ENCODE assay signal across 13 cellular contexts in the genomic region with DNA sequence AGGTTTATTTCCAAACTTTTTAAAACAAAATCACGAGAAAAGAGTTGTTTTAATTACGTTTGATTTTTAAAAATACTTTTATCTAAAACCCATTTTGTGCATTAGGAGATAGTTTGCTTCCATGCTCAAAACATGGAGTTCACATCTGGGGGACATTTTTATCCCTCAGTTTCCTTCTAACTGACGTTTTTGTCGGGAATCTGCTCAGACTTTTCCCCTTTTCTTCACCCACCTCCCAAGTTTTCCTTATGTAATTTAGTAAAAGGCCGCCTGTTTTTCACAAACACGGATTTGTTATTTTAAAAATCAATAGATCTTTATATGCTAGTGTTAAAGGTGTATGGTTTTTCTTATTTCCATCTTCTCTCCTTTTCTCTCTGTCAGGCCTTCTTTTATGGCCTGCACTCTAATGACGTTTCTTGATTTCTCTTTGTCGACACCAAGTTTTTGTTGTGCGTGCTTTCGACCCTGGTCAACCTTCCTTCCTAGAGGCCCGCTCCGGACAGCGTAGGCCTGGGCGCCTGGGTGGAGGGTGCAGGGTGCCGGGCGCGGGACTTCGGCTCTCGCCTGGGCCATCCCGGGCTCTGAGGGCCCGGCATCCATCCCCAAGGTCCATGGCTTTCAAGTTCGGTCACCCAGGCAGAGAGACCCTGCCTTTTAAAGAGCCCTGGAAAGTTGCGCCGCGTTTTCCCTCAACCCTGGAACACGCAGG. TPM values are rescaled to one million over a fixed set of nuclear protein-coding genes. Genes with fewer than 3 reads are reported as not detected.
DNase-seq lines count a peak whose midpoint lies in the region; ATAC-seq, FAIRE-seq and TF ChIP-seq lines count a peak whose summit lies in the region.
"Had no signal": no experiment of that assay in that cellular context is flagged by ENCODE, and none has a peak within 500 bp of the region (broad histone marks: within the 10 kb centered on the region; RNA-seq: fewer than 3 reads in every experiment).

No MANE protein-coding gene starts in this region.

- H2BK20ac ChIP-seq in H1 (ENCODE audit: low read length): no peak overlapping the region; the same call in 1 of the 2 replicates

- no peak overlapping the region for H4K91ac ChIP-seq in H1 (replicated peaks; ENCODE audit: insufficient read length, low read length)
- H4K91ac ChIP-seq in neuronal stem cell (ENCODE audit: low read depth, low read length, poor library complexity): no peak overlapping the region

- no peak overlapping the region for H3K23ac ChIP-seq in H1 (ENCODE audit: insufficient read length)
- H3K23ac ChIP-seq in neuronal stem cell (ENCODE audit: low read depth, low read length, poor library complexity): no peak overlapping the region

- 1% methylated on average over 25 of the region's 26 CpGs; no CpG with 5 or more reads in 1 of the 2 experiments for WGBS in H1 (ENCODE audit: extremely low coverage in 1 of 2, insufficient coverage in 1 of 2, insufficient read length in 1 of 2, insufficient replicate concordance in 2 of 2, low coverage in 1 of 2, low lambda C conversion rate in 2 of 2, missing lambda C conversion rate in 1 of 2), 2 experiments
- no CpG with 5 or more reads among the region's 26 CpGs for WGBS in neuronal stem cell (ENCODE audit: extremely low coverage in 2 of 2, insufficient read length in 2 of 2, insufficient replicate concordance in 1 of 2), 2 donors
- WGBS in testis, 2 donors: 21% methylated on average over 19 to 26 of the region's 26 CpGs

- POLR2A ChIA-PET in H1 (lab: Charles Lee; ENCODE audit: partially characterized antibody): interaction anchor here (0.9 kb wide), 1 partner anchor 10 kb away, joined by 3 read pairs; no protein-coding TSS in a partner anchor

- ATAC-seq in GM19455 (IDR thresholded peaks at IDR 0.05; ENCODE audit: unreplicated experiment) (no peak), HG02588 (IDR thresholded peaks at IDR 0.05; ENCODE audit: unreplicated experiment) (no peak)
- ATAC-seq: Right ventricle myocardium inferior, sciatic nerve had no signal

- no peak overlapping the region for H3K4ac ChIP-seq in H1 (replicated peaks; ENCODE audit: insufficient read length, low read depth, low read length)
- no peak overlapping the region for H3K4ac ChIP-seq in neuronal stem cell (ENCODE audit: low read length)

- H4K20me1 ChIP-seq in H1 (replicated peaks in 1 of 2; ENCODE audit: control insufficient read depth in 1 of 2, insufficient read depth in 2 of 2, low read length in 2 of 2): peaks cover 2 to 5% of the 10 kb centered on the region in 2 experiments

- H3K9me3 ChIP-seq in H1 (ENCODE audit: insufficient read depth in 2 of 2, low read depth in 1 of 2, low read length in 1 of 2) (no peaks in the 10 kb centered on the region), neuronal stem cell (replicated peaks in 1 of 2; ENCODE audit: control insufficient read depth in 2 of 2, insufficient read depth in 1 of 2, low read depth in 1 of 2, low read length in 2 of 2) (peaks cover 2 to 8% of the 10 kb centered on the region in 2 donors), testis (no peaks in the 10 kb centered on the region)

- H3K18ac ChIP-seq in H1 (ENCODE audit: extremely low read depth, low read length) (peak overlapping the region; percentile 48; the same call in 1 of the 2 replicates), neuronal stem cell (ENCODE audit: low read length) (no peak overlapping the region)

- H3K79me1 ChIP-seq in H1 (ENCODE audit: low read depth, low read length) (no peaks in the 10 kb centered on the region), neuronal stem cell (ENCODE audit: low read depth, low read length) (no peaks in the 10 kb centered on the region)

- DNase-seq in H7: peak; percentile 71
- peak; percentile 58 for DNase-seq in OCI-M1 (lab: John Stamatoyannopoulos, UW)
- DNase-seq in H1 (ENCODE audit: low read depth in 1 of 2, low spot score in 2 of 2): no peak
- DNase-seq in neuronal stem cell (ENCODE audit: low spot score): peak; percentile 27
- no peak for DNase-seq in testis
- DNase-seq: anterior cingulate cortex, head of caudate nucleus, NCI-H1092, NCI-H446 treated with DMSO at 0.1 percent for 48 hours had no signal

- no peak for TF ChIP-seq CTCF in H1 (IDR thresholded peaks at IDR 0.05; ENCODE audit: control extremely low read depth in 1 of 3, insufficient read depth in 1 of 3, low read depth in 1 of 3, low read length in 3 of 3)
- TF ChIP-seq CTCF in testis (IDR thresholded peaks at IDR 0.05): no peak

- H3K9ac ChIP-seq in H1 (replicated peaks in 1 of 4; ENCODE audit: extremely low read depth in 1 of 4, low read depth in 3 of 4, low read length in 3 of 4) (no peak overlapping the region), neuronal stem cell (ENCODE audit: low read depth, low read length, poor library complexity) (no peak overlapping the region)

- H2BK5ac ChIP-seq in H1 (ENCODE audit: low read depth, low read length) (no peak overlapping the region), neuronal stem cell (ENCODE audit: low read length) (no peak overlapping the region)

- H2BK15ac ChIP-seq in H1 (ENCODE audit: low read length) (no peak overlapping the region), neuronal stem cell (ENCODE audit: low read length) (no peak overlapping the region)

- no peak overlapping the region for H4K8ac ChIP-seq in H1 (ENCODE audit: extremely low read depth, insufficient read depth, low read length)
- no peak overlapping the region for H4K8ac ChIP-seq in neuronal stem cell (ENCODE audit: low read depth, low read length)

- peaks cover 0 to 34% (median 11%) of the 10 kb centered on the region in 4 experiments; a peak in 6 of 7 replicates for H3K4me1 ChIP-seq in H1 (replicated peaks in 1 of 4; ENCODE audit: control insufficient read depth in 3 of 4, insufficient read depth in 4 of 4, low read length in 3 of 4)
- peaks cover under 1 to 8% of the 10 kb centered on the region in 2 donors for H3K4me1 ChIP-seq in neuronal stem cell (ENCODE audit: control insufficient read depth in 2 of 2, insufficient read depth in 1 of 2, low read depth in 1 of 2, low read length in 2 of 2)
- peaks cover 18% of the 10 kb centered on the region for H3K4me1 ChIP-seq in testis

- H3K36me3 ChIP-seq in H7 (replicated peaks; ENCODE audit: control insufficient read depth, insufficient read depth, low read length) (no peaks in the 10 kb centered on the region), H1 (ENCODE audit: control insufficient read depth in 2 of 4, insufficient read depth in 4 of 4, low read length in 3 of 4) (peaks cover 0 to 5% (median 0%) of the 10 kb centered on the region in 4 experiments; a peak in 1 of 8 replicates), neuronal stem cell (replicated peaks in 1 of 2; ENCODE audit: control insufficient read depth in 2 of 2, insufficient read depth in 2 of 2, low read length in 2 of 2) (no peaks in the 10 kb centered on the region), testis (ENCODE audit: low read depth, missing control alignments) (no peaks in the 10 kb centered on the region)

- H3K4me3 ChIP-seq in H7 (ENCODE audit: insufficient read depth, low read depth, low read length): peak overlapping the region; percentile 57
- peak overlapping the region; percentile 32 to 65 (median 50); a peak in 7 of 8 replicates for H3K4me3 ChIP-seq in H1 (ENCODE audit: extremely low read depth in 1 of 4, insufficient read depth in 2 of 4, low read depth in 3 of 4, low read length in 4 of 4)
- no peak overlapping the region for H3K4me3 ChIP-seq in neuronal stem cell (ENCODE audit: low read length in 2 of 2)
- peak overlapping the region in 1 of 2 donors; percentile 54 for H3K4me3 ChIP-seq in testis

- peaks cover 68% of the 10 kb centered on the region for H3K27me3 ChIP-seq in H7 (ENCODE audit: control insufficient read depth, insufficient read depth, low read length)
- H3K27me3 ChIP-seq in H1 (replicated peaks in 1 of 4; ENCODE audit: control insufficient read depth in 3 of 4, extremely low read depth in 1 of 4, insufficient read depth in 3 of 4, low read length in 3 of 4): peaks cover 38 to 83% (median 62%) of the 10 kb centered on the region in 4 experiments
- peaks cover 42 to 69% (median 46%) of the 10 kb centered on the region in 3 experiments for H3K27me3 ChIP-seq in neuronal stem cell (ENCODE audit: control insufficient read depth in 3 of 3, insufficient read depth in 3 of 3, low read depth in 1 of 3, low read length in 3 of 3)
- H3K27me3 ChIP-seq in testis: peaks cover 3% of the 10 kb centered on the region

- H2BK120ac ChIP-seq in H1 (replicated peaks; ENCODE audit: low read depth, low read length) (no peak overlapping the region), neuronal stem cell (ENCODE audit: low read depth, low read length) (no peak overlapping the region)

- H2AK5ac ChIP-seq in H1 (ENCODE audit: low read depth, low read length) (no peak overlapping the region), neuronal stem cell (ENCODE audit: low read depth, low read length) (no peak overlapping the region)

- H4K5ac ChIP-seq in H1 (ENCODE audit: insufficient read length, low read depth, low read length): no peak overlapping the region

- no peaks in the 10 kb centered on the region for H3K79me2 ChIP-seq in H1 (ENCODE audit: control insufficient read depth in 1 of 2, insufficient read depth in 2 of 2, low read length in 2 of 2)

- TF ChIP-seq EP300 in H1 (IDR thresholded peaks at IDR 0.05; ENCODE audit: borderline replicate concordance in 1 of 2, low read depth in 2 of 2, low read length in 2 of 2): no peak

- no peak overlapping the region for H3K56ac ChIP-seq in H1 (replicated peaks; ENCODE audit: insufficient read length, low read depth, low read length)

- H3K4me2 ChIP-seq in H1 (ENCODE audit: insufficient read depth in 1 of 2, low read depth in 2 of 2, low read length in 2 of 2): peak overlapping the region; percentile 63 to 85
- H3K4me2 ChIP-seq in neuronal stem cell (ENCODE audit: insufficient read depth, low read length, poor library complexity, severe bottlenecking): peak overlapping the region; percentile 69

- no peak for TF ChIP-seq POLR2A in H1 (IDR thresholded peaks at IDR 0.05; ENCODE audit: control extremely low read depth in 1 of 2, low read depth in 2 of 2, low read length in 2 of 2)
- TF ChIP-seq POLR2A in testis (IDR thresholded peaks at IDR 0.05): no peak

- H3K27ac ChIP-seq in H1 (ENCODE audit: low read depth, low read length) (no peak overlapping the region), neuronal stem cell (replicated peaks; ENCODE audit: low read length) (no peak overlapping the region), testis (no peak overlapping the region)

- no peak for FAIRE-seq in H1 (lab: Jason Lieb, UNC)

- peaks cover 42% of the 10 kb centered on the region for H3K23me2 ChIP-seq in H1 (ENCODE audit: low read depth, low read length)

- H2AFZ ChIP-seq in H1 (ENCODE audit: low read length): no peak overlapping the region
- H2AFZ ChIP-seq in neuronal stem cell (ENCODE audit: low read length): no peak overlapping the region

- H2BK12ac ChIP-seq in H1 (ENCODE audit: low read depth, low read length): no peak overlapping the region
- H2BK12ac ChIP-seq in neuronal stem cell (ENCODE audit: low read length): no peak overlapping the region

- intact Hi-C loops in testis (cut with DNase I; ENCODE audit: low total_unique reads): no loop called here

- TF ChIP-seq RAD21 in H1 (IDR thresholded peaks at IDR 0.05 in 1 of 2, conservative IDR thresholded peaks at IDR 0.05 in 1 of 2; ENCODE audit: low read depth in 2 of 2, low read length in 2 of 2): no peak

- H3K14ac ChIP-seq in H1 (ENCODE audit: insufficient read length): no peak overlapping the region
- H3K14ac ChIP-seq in neuronal stem cell (ENCODE audit: low read length): no peak overlapping the region

- CTCF ChIA-PET in H1 (lab: Charles Lee; ENCODE audit: partially characterized antibody): interaction anchor here (0.8 to 12.1 kb wide), 3 partner anchors 10 to 57 kb away, joined by 4 to 298 read pairs (median 21); no protein-coding TSS in a partner anchor

RNA-seq across cellular contexts. Expression of a gene that starts 3.9 kb away (rescaled TPM):
- total RNA-seq in H7 (2014; rRNA removed; shearing (Covaris generic)): 10.3 and 15.7 TPM in 2 replicates
- total RNA-seq in H1 (2021; fragmentation: NEBNext Ultra II Directional; extraction: Animal tissue kit (Norgen Biotek cat#: 25700)): 5.1 and 5.7 TPM in 2 replicates
- polyA plus RNA-seq in H1 (2011; rRNA removed) (1.3 and 1.4 TPM in 2 replicates), testis (ENCODE audit: insufficient read depth, low read depth, low replicate concordance) (5.1 TPM)
- 1.6 TPM for polyA plus RNA-seq in H1 (2011; cell fraction: cytosol; rRNA removed)
- 4.4 TPM for polyA plus RNA-seq in H1 (2011; cell fraction: nucleus; rRNA removed)
- 1.4 to 3.3 TPM (median 2.1 TPM) in 4 replicates for polyA plus RNA-seq in H1 (2012, experiment 1 of 2)
- 0.41 TPM for polyA plus RNA-seq in H1 (2012, experiment 2 of 2)
- 2.7 TPM for polyA plus RNA-seq in H1 (2013, experiment 1 of 2)
- polyA plus RNA-seq in H1 (2013, experiment 2 of 2): 2.7 TPM
- 4.3 and 6.1 TPM in 2 replicates for polyA minus RNA-seq in H1 (2011; rRNA and poly(A)+ RNA removed)
- polyA minus RNA-seq in H1 (2011; cell fraction: cytosol; rRNA and poly(A)+ RNA removed): 2.6 TPM
- polyA minus RNA-seq in H1 (2011; cell fraction: nucleus; rRNA and poly(A)+ RNA removed): 12.3 TPM
- polyA plus RNA-seq in neuronal stem cell (2013, experiment 1 of 2): 3.7 TPM
- polyA plus RNA-seq in neuronal stem cell (2013, experiment 2 of 2): 3.7 TPM
- 10 to 100 TPM; 14.1 to 15.1 TPM for total RNA-seq in testis

Comparison
In these comparisons a context has a peak if more than half of its experiments do, and no peak if none do; other contexts are left out.
1. DNase-seq: peak in H7 (single experiment), OCI-M1 (single experiment) and neuronal stem cell (single experiment); none in H1 (0 of 2) and testis (single experiment).
2. H3K4me3 ChIP-seq: peak in H7 (single experiment) and H1 (4 of 4); none in neuronal stem cell (0 of 2).